ENCODE assay signal across 9 cellular contexts in genomic region chr17:16351831-16352230, GRCh38. TPM values are rescaled to one million over a fixed set of nuclear protein-coding genes. Genes with fewer than 3 reads are reported as not detected.
DNase-seq lines count a peak whose midpoint lies in the region; ATAC-seq, FAIRE-seq and TF ChIP-seq lines count a peak whose summit lies in the region.
"Had no signal": no experiment of that assay in that cellular context is flagged by ENCODE, and none has a peak within 500 bp of the region (broad histone marks: within the 10 kb centered on the region; RNA-seq: fewer than 3 reads in every experiment).

No MANE protein-coding gene starts in this region.

- no peaks in the 10 kb centered on the region for H3K9me3 ChIP-seq in DOHH2 (ENCODE audit: control insufficient read depth, insufficient read depth, low read length)
- no peaks in the 10 kb centered on the region for H3K9me3 ChIP-seq in OCI-LY1 (ENCODE audit: low read length)
- H3K9me3 ChIP-seq in endocrine pancreas (ENCODE audit: control insufficient read depth, low read length) = no peaks in the 10 kb centered on the region
- H3K9me3 ChIP-seq in pancreas = no peaks in the 10 kb centered on the region

- H3K79me2 ChIP-seq in DOHH2 (ENCODE audit: control insufficient read depth, low read length) (peaks cover 39% of the 10 kb centered on the region), OCI-LY1 (ENCODE audit: insufficient read depth, low read length) (peaks cover 32% of the 10 kb centered on the region)

- FAIRE-seq in pancreas (lab: Jason Lieb, UNC) = no peak
- FAIRE-seq: colon had no signal

- H3K4me2 ChIP-seq in DOHH2 (ENCODE audit: low read length) = peak overlapping the region; percentile 93
- peak overlapping the region; percentile 87 for H3K4me2 ChIP-seq in OCI-LY1 (ENCODE audit: low read length)

- H3K4me3 ChIP-seq in DOHH2 (ENCODE audit: low read length) (peak overlapping the region; percentile 85), OCI-LY1 (ENCODE audit: low read depth, low read length, poor library complexity, severe bottlenecking) (peak overlapping the region; percentile 75), endocrine pancreas (ENCODE audit: control insufficient read depth, insufficient read depth, low read length) (peak overlapping the region; percentile 42), pancreas (peak overlapping the region in 3 of 4 donors; percentile 37 to 79 (median 57))

- TF ChIP-seq CTCF in DOHH2 (IDR thresholded peaks at IDR 0.05; ENCODE audit: low read depth, low read length, poor library complexity, severe bottlenecking) = no peak
- TF ChIP-seq CTCF in OCI-LY1 (IDR thresholded peaks at IDR 0.05; ENCODE audit: low read length) = no peak
- no peak for TF ChIP-seq CTCF in pancreas (IDR thresholded peaks at IDR 0.05)

- H3K9me2 ChIP-seq in DOHH2 (replicated peaks; ENCODE audit: control insufficient read depth, low read length) (no peaks in the 10 kb centered on the region), OCI-LY1 (ENCODE audit: low read depth, low read length) (no peaks in the 10 kb centered on the region)

- no peak overlapping the region for H2AFZ ChIP-seq in OCI-LY1 (ENCODE audit: low read length)

- H4K20me1 ChIP-seq in DOHH2 (ENCODE audit: control insufficient read depth, insufficient read depth, low read depth, low read length) = no peaks in the 10 kb centered on the region
- H4K20me1 ChIP-seq in OCI-LY1 (ENCODE audit: insufficient read depth, low read length) = no peaks in the 10 kb centered on the region

- H3F3A ChIP-seq in DOHH2 (ENCODE audit: control insufficient read depth, insufficient read depth) (0 out of 2 replicates have a peak, but pooled peaks cover 1% of the 10 kb centered on the region), OCI-LY1 (ENCODE audit: insufficient read depth, low read length) (0 out of 2 replicates have a peak, but pooled peaks cover 8% of the 10 kb centered on the region)

- ATAC-seq in pancreas (no peak), GM21576 (IDR thresholded peaks at IDR 0.05; ENCODE audit: unreplicated experiment) (no peak)

- DNase-seq in pancreas (no peak), NCI-H510A (lab: John Stamatoyannopoulos, UW) (no peak), hypothalamus (lab: John Stamatoyannopoulos, UW) (no peak)
- no peak for DNase-seq in activated CD4-positive, CD25-positive, alpha-beta regulatory T cell treated with anti-CD3 and anti-CD28 coated beads, Interleukin-2, amount 50 U/mL, for 72 hours

- peak overlapping the region; percentile 95 for H3K9ac ChIP-seq in OCI-LY1 (ENCODE audit: low read length)
- H3K9ac ChIP-seq in endocrine pancreas (ENCODE audit: control insufficient read depth, insufficient read depth, low read length) = no peak overlapping the region

- intact Hi-C loops in pancreas (cut with DNase I) = no loop called here

- no peaks in the 10 kb centered on the region for H3K27me3 ChIP-seq in DOHH2 (ENCODE audit: control insufficient read depth, low read length)
- no peaks in the 10 kb centered on the region for H3K27me3 ChIP-seq in OCI-LY1 (ENCODE audit: insufficient read depth, low read length)
- no peaks in the 10 kb centered on the region for H3K27me3 ChIP-seq in endocrine pancreas (ENCODE audit: control insufficient read depth, insufficient read depth, low read length)
- no peaks in the 10 kb centered on the region for H3K27me3 ChIP-seq in pancreas

- peaks cover 16% of the 10 kb centered on the region for H3K4me1 ChIP-seq in DOHH2 (ENCODE audit: control insufficient read depth, low read length)
- peaks cover 42% of the 10 kb centered on the region for H3K4me1 ChIP-seq in OCI-LY1 (ENCODE audit: insufficient read depth, low read length, severe bottlenecking)
- no peaks in the 10 kb centered on the region for H3K4me1 ChIP-seq in endocrine pancreas (ENCODE audit: control insufficient read depth, insufficient read depth, low read length)
- H3K4me1 ChIP-seq in pancreas = peaks cover 0 to 6% (median 0%) of the 10 kb centered on the region in 3 donors

- H3K36me3 ChIP-seq in DOHH2 (ENCODE audit: control insufficient read depth, low read length) = peaks cover 36% of the 10 kb centered on the region
- peaks cover 32% of the 10 kb centered on the region for H3K36me3 ChIP-seq in OCI-LY1 (ENCODE audit: insufficient read depth, low read length)
- no peaks in the 10 kb centered on the region for H3K36me3 ChIP-seq in endocrine pancreas (ENCODE audit: control insufficient read depth, insufficient read depth, low read length)
- no peaks in the 10 kb centered on the region for H3K36me3 ChIP-seq in pancreas

- WGBS in pancreas, 2 donors = 39 to 43% methylated on average over 10 of the region's 10 CpGs

- H3K27ac ChIP-seq in DOHH2 (ENCODE audit: low read depth, low read length) = no peak overlapping the region
- H3K27ac ChIP-seq in OCI-LY1 (ENCODE audit: low read depth, low read length, poor library complexity, severe bottlenecking) = peak overlapping the region; percentile 91
- no peak overlapping the region for H3K27ac ChIP-seq in pancreas

RNA-seq across cellular contexts. Expression of gene CENPV, which starts 1.4 kb away (rescaled TPM):
- 10 to 100 TPM in 2 of 6 donors, 1 to 10 TPM in 4; 7.6 to 12.6 (median 8.6) TPM for total RNA-seq in pancreas
- 10 to 100 TPM; 19.2 to 26.1 TPM for polyA plus RNA-seq in pancreas

RNA-seq across cellular contexts. Expression of gene UBB, which starts 29.1 kb away (rescaled TPM):
- total RNA-seq in pancreas = 100 to 1,000 TPM; 479 to 972 (median 684) TPM
- 100 to 1,000 TPM; 321 to 937 TPM for polyA plus RNA-seq in pancreas
